ENCODE assay signal across 11 cellular contexts in the genomic region with DNA sequence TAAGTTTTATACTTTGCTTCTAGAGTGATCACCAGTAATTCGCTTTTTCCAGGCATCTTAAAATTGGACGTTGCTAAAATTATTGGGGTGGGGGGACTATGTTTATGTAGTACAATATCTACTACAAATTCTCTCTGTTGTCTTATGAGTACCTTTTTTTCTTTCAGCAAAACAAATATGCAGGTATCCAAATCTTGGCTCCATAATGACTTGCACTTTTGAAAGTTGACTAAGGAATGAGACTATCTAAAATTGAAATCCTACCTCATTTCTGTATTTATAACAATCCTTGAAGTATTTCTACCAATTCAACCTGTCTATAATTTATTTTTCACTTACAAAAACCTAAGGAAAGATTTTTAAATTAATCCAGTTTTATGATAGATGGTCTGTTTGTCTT. TPM values are rescaled to one million over a fixed set of nuclear protein-coding genes. Genes with fewer than 3 reads are reported as not detected.
DNase-seq lines count a peak whose midpoint lies in the region; ATAC-seq and TF ChIP-seq lines count a peak whose summit lies in the region.
"Had no signal": no experiment of that assay in that cellular context is flagged by ENCODE, and none has a peak within 500 bp of the region (broad histone marks: within the 10 kb centered on the region; RNA-seq: fewer than 3 reads in every experiment).

No MANE protein-coding gene starts in this region.

- H3K27ac Mint-ChIP-seq in MCF 10A (ENCODE audit: low read depth, unreplicated experiment) (peak overlapping the region; percentile 61), WTC11 (no peak overlapping the region), CD14-positive monocyte (peak overlapping the region in 1 of 7 donors; percentile 35)

- H3K9me3 Mint-ChIP-seq in MCF 10A (ENCODE audit: unreplicated experiment) (no peaks in the 10 kb centered on the region), WTC11 (no peaks in the 10 kb centered on the region), CD14-positive monocyte (no peaks in the 10 kb centered on the region)
- H3K9me3 Mint-ChIP-seq: naive B cell had no signal

- H3K4me3 Mint-ChIP-seq in MCF 10A (ENCODE audit: unreplicated experiment): peak overlapping the region; percentile 60
- peak overlapping the region; percentile 48 for H3K4me3 Mint-ChIP-seq in WTC11
- H3K4me3 Mint-ChIP-seq in CD14-positive monocyte: no peak overlapping the region

- POLR2A ChIA-PET in MCF 10A (lab: Yijun Ruan, JAX) (interaction anchor here (1.0 to 4.0 kb wide), 8 partner anchors 12 to 206 kb away, joined by 3 to 29 read pairs (median 10); a partner anchor contains a TSS), WTC11 (lab: Charles Lee) (no interaction called here)

- WGBS in thyroid gland, 2 donors: 65 to 75% methylated on average over 2 of the region's 2 CpGs

- ATAC-seq in WTC11 (no peak), GM18519 (IDR thresholded peaks at IDR 0.05; ENCODE audit: low FRiP score, unreplicated experiment) (no peak)

- TF ChIP-seq POLR2A in breast epithelium (IDR thresholded peaks at IDR 0.05) (no peak), thyroid gland (IDR thresholded peaks at IDR 0.05) (no peak)

- H3K27me3 Mint-ChIP-seq in MCF 10A (ENCODE audit: insufficient read depth, unreplicated experiment): no peaks in the 10 kb centered on the region
- H3K27me3 Mint-ChIP-seq in WTC11 (ENCODE audit: low read depth): peaks cover 22% of the 10 kb centered on the region
- H3K27me3 Mint-ChIP-seq in CD14-positive monocyte (ENCODE audit: low read depth in 3 of 3): peaks cover under 1 to 2% (median 2%) of the 10 kb centered on the region in 3 donors
- H3K27me3 Mint-ChIP-seq: naive B cell had no signal

- H3K36me3 Mint-ChIP-seq in MCF 10A (ENCODE audit: insufficient read depth, unreplicated experiment): peaks cover 30% of the 10 kb centered on the region
- peaks cover 12% of the 10 kb centered on the region for H3K36me3 Mint-ChIP-seq in WTC11
- H3K36me3 Mint-ChIP-seq in CD14-positive monocyte: peaks cover 20 to 25% of the 10 kb centered on the region in 2 donors
- H3K36me3 Mint-ChIP-seq: naive B cell had no signal

- no peaks in the 10 kb centered on the region for H3K9me3 ChIP-seq in breast epithelium
- H3K9me3 ChIP-seq in thyroid gland: no peaks in the 10 kb centered on the region
- H3K9me3 ChIP-seq: Peyer's patch had no signal

- H3K4me1 ChIP-seq in breast epithelium (peaks cover 0 to 6% of the 10 kb centered on the region in 2 donors), thyroid gland (peaks cover 28 to 53% of the 10 kb centered on the region in 2 donors)

- no peaks in the 10 kb centered on the region for H3K27me3 ChIP-seq in breast epithelium
- H3K27me3 ChIP-seq in thyroid gland: no peaks in the 10 kb centered on the region
- H3K27me3 ChIP-seq: Peyer's patch had no signal

- no TSS peak for BruUV-seq in MCF 10A (replicated peaks; lab: Mats Ljungman, UMichigan)

- intact Hi-C loops in MCF 10A (cut with micrococcal nuclease) (no loop called here), breast epithelium (cut with DNase I; ENCODE audit: low total_unique reads) (no loop called here), thyroid gland (cut with DNase I) (loop anchor here (10.0 kb wide), 1 partner anchor 128 kb away; no protein-coding TSS in a partner anchor), CD14-positive monocyte (cut with micrococcal nuclease) (loop anchor here in 1 of 2 donors (10.0 kb wide), 1 partner anchor 348 kb away; a partner anchor contains a TSS)

- H3K4me3 ChIP-seq in breast epithelium: no peak overlapping the region
- peak overlapping the region; percentile 85 to 86 for H3K4me3 ChIP-seq in foreskin fibroblast (ENCODE audit: low read depth in 1 of 2, low read length in 2 of 2)
- no peak overlapping the region for H3K4me3 ChIP-seq in thyroid gland (replicated peaks in 1 of 3)

- H3K36me3 ChIP-seq in breast epithelium (no peaks in the 10 kb centered on the region), thyroid gland (peaks cover 0 to 6% of the 10 kb centered on the region in 2 donors)

- CTCF ChIA-PET in MCF 10A (lab: Yijun Ruan, JAX): interaction anchor here (0.6 to 1.4 kb wide), 5 partner anchors 16 to 1700 kb away, joined by 3 to 5 read pairs (median 4); no protein-coding TSS in a partner anchor
- CTCF ChIA-PET in WTC11 (lab: Charles Lee): no interaction called here

- DNase-seq in MCF 10A (ENCODE audit: unreplicated experiment) (no peak), breast epithelium (ENCODE audit: low spot score in 2 of 2) (no peak), WTC11 (ENCODE audit: low spot score) (no peak), foreskin fibroblast (no peak), thyroid gland (no peak), DMS 273 (lab: John Stamatoyannopoulos, UW; ENCODE audit: unreplicated experiment) (no peak), CD14-positive monocyte (ENCODE audit: low spot score) (no peak)
- DNase-seq: DMS 273 treated with DMSO at 0.1 percent for 48 hours, naive B cell, Peyer's patch had no signal

- TF ChIP-seq CTCF in MCF 10A (IDR thresholded peaks at IDR 0.05; ENCODE audit: unreplicated experiment) (no peak), breast epithelium (IDR thresholded peaks at IDR 0.05) (no peak), WTC11 (IDR thresholded peaks at IDR 0.05) (no peak), foreskin fibroblast (IDR thresholded peaks at IDR 0.05; ENCODE audit: low read depth, low read length) (no peak), thyroid gland (IDR thresholded peaks at IDR 0.05) (no peak), CD14-positive monocyte (IDR thresholded peaks at IDR 0.05) (no peak)

- peaks cover 33% of the 10 kb centered on the region for H3K4me1 Mint-ChIP-seq in MCF 10A (ENCODE audit: insufficient read depth, unreplicated experiment)
- H3K4me1 Mint-ChIP-seq in WTC11: peaks cover 18% of the 10 kb centered on the region
- H3K4me1 Mint-ChIP-seq in CD14-positive monocyte: peaks cover 36% of the 10 kb centered on the region

- H3K27ac ChIP-seq in breast epithelium (peak overlapping the region in 1 of 2 donors; percentile 98), thyroid gland (peak overlapping the region in 2 of 3 donors; percentile 34 to 96)

TF ChIP-seq in WTC11, 78 proteins besides CTCF, POLR2A, EP300 and RAD21:
- TF ChIP-seq, protein P1, sequence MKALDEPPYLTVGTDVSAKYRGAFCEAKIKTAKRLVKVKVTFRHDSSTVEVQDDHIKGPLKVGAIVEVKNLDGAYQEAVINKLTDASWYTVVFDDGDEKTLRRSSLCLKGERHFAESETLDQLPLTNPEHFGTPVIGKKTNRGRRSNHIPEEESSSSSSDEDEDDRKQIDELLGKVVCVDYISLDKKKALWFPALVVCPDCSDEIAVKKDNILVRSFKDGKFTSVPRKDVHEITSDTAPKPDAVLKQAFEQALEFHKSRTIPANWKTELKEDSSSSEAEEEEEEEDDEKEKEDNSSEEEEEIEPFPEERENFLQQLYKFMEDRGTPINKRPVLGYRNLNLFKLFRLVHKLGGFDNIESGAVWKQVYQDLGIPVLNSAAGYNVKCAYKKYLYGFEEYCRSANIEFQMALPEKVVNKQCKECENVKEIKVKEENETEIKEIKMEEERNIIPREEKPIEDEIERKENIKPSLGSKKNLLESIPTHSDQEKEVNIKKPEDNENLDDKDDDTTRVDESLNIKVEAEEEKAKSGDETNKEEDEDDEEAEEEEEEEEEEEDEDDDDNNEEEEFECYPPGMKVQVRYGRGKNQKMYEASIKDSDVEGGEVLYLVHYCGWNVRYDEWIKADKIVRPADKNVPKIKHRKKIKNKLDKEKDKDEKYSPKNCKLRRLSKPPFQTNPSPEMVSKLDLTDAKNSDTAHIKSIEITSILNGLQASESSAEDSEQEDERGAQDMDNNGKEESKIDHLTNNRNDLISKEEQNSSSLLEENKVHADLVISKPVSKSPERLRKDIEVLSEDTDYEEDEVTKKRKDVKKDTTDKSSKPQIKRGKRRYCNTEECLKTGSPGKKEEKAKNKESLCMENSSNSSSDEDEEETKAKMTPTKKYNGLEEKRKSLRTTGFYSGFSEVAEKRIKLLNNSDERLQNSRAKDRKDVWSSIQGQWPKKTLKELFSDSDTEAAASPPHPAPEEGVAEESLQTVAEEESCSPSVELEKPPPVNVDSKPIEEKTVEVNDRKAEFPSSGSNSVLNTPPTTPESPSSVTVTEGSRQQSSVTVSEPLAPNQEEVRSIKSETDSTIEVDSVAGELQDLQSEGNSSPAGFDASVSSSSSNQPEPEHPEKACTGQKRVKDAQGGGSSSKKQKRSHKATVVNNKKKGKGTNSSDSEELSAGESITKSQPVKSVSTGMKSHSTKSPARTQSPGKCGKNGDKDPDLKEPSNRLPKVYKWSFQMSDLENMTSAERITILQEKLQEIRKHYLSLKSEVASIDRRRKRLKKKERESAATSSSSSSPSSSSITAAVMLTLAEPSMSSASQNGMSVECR (CRISPR knock-in tag; IDR thresholded peaks at IDR 0.05; ENCODE audit: borderline replicate concordance): no peak
- TF ChIP-seq, protein P2, sequence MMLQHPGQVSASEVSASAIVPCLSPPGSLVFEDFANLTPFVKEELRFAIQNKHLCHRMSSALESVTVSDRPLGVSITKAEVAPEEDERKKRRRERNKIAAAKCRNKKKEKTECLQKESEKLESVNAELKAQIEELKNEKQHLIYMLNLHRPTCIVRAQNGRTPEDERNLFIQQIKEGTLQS (CRISPR knock-in tag; conservative IDR thresholded peaks at IDR 0.05): no peak
- TF ChIP-seq IRF2 (CRISPR knock-in tag; IDR thresholded peaks at IDR 0.05; ENCODE audit: borderline replicate concordance, low read depth) (no peak), NFATC4 (CRISPR knock-in tag; IDR thresholded peaks at IDR 0.05) (no peak)

RNA-seq across cellular contexts. Expression of a gene that starts 2.4 kb away (rescaled TPM):
- total RNA-seq in MCF 10A (2022) (704 and 715 TPM in 2 replicates), breast epithelium (100 to 1,000 TPM; 355 to 424 (median 391) TPM), WTC11 (2021) (382 to 438 TPM (median 392 TPM) in 3 replicates), thyroid gland (100 to 1,000 TPM; 464 to 818 (median 553) TPM)
- 10 to 100 TPM; 14.7 to 23.6 TPM for polyA plus RNA-seq in CD14-positive monocyte

Comparison
In these comparisons a context has a peak if more than half of its experiments do, and no peak if none do; other contexts are left out.
1. H3K4me3 Mint-ChIP-seq: peak in MCF 10A (single experiment) and WTC11 (single experiment); none in CD14-positive monocyte (0 of 2).
2. H3K4me3 ChIP-seq: peak in foreskin fibroblast (2 of 2); none in breast epithelium (0 of 3) and thyroid gland (0 of 3).